ENCODE assay signal across 2 cellular contexts in genomic region chr21:26553921-26554320, GRCh38.
TF ChIP-seq lines count a peak whose summit lies in the region.

No MANE protein-coding gene starts in this region.

TF ChIP-seq in HepG2, 621 proteins besides CTCF, POLR2A, EP300 and RAD21:
- TF ChIP-seq HIC2 (CRISPR knock-in tag; IDR thresholded peaks at IDR 0.05; ENCODE audit: low read depth) (no peak), SCMH1 (CRISPR knock-in tag; IDR thresholded peaks at IDR 0.05; ENCODE audit: borderline replicate concordance) (no peak), MAFK (conservative IDR thresholded peaks at IDR 0.05 in 1 of 2, IDR thresholded peaks at IDR 0.05 in 1 of 2; ENCODE audit: low read length in 2 of 2) (peak; percentile 62 to 78), SMARCC2 (IDR thresholded peaks at IDR 0.05) (no peak), ZNF619 (CRISPR knock-in tag; IDR thresholded peaks at IDR 0.05) (no peak), NCOA2 (CRISPR knock-in tag; IDR thresholded peaks at IDR 0.05) (no peak), SNRNP70 (IDR thresholded peaks at IDR 0.05; ENCODE audit: low read depth, low read length) (no peak), MAFF (IDR thresholded peaks at IDR 0.05; ENCODE audit: low read depth, low read length) (peak; percentile 68; the same call in 1 of the 2 replicates), SMAD9 (CRISPR knock-in tag; IDR thresholded peaks at IDR 0.05) (no peak)
- TF ChIP-seq, protein P1, sequence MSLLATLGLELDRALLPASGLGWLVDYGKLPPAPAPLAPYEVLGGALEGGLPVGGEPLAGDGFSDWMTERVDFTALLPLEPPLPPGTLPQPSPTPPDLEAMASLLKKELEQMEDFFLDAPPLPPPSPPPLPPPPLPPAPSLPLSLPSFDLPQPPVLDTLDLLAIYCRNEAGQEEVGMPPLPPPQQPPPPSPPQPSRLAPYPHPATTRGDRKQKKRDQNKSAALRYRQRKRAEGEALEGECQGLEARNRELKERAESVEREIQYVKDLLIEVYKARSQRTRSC (CRISPR knock-in tag; IDR thresholded peaks at IDR 0.05; ENCODE audit: low read depth) = no peak
- TF ChIP-seq, protein P2, sequence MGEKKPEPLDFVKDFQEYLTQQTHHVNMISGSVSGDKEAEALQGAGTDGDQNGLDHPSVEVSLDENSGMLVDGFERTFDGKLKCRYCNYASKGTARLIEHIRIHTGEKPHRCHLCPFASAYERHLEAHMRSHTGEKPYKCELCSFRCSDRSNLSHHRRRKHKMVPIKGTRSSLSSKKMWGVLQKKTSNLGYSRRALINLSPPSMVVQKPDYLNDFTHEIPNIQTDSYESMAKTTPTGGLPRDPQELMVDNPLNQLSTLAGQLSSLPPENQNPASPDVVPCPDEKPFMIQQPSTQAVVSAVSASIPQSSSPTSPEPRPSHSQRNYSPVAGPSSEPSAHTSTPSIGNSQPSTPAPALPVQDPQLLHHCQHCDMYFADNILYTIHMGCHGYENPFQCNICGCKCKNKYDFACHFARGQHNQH (CRISPR knock-in tag; IDR thresholded peaks at IDR 0.05) = no peak
- TF ChIP-seq, protein P3, sequence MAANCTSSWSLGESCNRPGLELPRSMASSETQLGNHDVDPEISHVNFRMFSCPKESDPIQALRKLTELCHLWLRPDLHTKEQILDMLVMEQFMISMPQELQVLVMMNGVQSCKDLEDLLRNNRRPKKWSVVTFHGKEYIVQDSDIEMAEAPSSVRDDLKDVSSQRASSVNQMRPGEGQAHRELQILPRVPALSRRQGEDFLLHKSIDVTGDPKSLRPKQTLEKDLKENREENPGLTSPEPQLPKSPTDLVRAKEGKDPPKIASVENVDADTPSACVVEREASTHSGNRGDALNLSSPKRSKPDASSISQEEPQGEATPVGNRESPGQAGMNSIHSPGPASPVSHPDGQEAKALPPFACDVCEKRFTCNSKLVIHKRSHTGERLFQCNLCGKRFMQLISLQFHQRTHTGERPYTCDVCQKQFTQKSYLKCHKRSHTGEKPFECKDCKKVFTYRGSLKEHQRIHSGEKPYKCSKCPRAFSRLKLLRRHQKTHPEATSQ (CRISPR knock-in tag; IDR thresholded peaks at IDR 0.05; ENCODE audit: borderline replicate concordance) = no peak
- TF ChIP-seq, protein P4, sequence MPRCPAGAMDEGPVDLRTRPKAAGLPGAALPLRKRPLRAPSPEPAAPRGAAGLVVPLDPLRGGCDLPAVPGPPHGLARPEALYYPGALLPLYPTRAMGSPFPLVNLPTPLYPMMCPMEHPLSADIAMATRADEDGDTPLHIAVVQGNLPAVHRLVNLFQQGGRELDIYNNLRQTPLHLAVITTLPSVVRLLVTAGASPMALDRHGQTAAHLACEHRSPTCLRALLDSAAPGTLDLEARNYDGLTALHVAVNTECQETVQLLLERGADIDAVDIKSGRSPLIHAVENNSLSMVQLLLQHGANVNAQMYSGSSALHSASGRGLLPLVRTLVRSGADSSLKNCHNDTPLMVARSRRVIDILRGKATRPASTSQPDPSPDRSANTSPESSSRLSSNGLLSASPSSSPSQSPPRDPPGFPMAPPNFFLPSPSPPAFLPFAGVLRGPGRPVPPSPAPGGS (CRISPR knock-in tag; IDR thresholded peaks at IDR 0.05) = no peak
- TF ChIP-seq, protein P5, sequence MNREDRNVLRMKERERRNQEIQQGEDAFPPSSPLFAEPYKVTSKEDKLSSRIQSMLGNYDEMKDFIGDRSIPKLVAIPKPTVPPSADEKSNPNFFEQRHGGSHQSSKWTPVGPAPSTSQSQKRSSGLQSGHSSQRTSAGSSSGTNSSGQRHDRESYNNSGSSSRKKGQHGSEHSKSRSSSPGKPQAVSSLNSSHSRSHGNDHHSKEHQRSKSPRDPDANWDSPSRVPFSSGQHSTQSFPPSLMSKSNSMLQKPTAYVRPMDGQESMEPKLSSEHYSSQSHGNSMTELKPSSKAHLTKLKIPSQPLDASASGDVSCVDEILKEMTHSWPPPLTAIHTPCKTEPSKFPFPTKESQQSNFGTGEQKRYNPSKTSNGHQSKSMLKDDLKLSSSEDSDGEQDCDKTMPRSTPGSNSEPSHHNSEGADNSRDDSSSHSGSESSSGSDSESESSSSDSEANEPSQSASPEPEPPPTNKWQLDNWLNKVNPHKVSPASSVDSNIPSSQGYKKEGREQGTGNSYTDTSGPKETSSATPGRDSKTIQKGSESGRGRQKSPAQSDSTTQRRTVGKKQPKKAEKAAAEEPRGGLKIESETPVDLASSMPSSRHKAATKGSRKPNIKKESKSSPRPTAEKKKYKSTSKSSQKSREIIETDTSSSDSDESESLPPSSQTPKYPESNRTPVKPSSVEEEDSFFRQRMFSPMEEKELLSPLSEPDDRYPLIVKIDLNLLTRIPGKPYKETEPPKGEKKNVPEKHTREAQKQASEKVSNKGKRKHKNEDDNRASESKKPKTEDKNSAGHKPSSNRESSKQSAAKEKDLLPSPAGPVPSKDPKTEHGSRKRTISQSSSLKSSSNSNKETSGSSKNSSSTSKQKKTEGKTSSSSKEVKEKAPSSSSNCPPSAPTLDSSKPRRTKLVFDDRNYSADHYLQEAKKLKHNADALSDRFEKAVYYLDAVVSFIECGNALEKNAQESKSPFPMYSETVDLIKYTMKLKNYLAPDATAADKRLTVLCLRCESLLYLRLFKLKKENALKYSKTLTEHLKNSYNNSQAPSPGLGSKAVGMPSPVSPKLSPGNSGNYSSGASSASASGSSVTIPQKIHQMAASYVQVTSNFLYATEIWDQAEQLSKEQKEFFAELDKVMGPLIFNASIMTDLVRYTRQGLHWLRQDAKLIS (CRISPR knock-in tag; IDR thresholded peaks at IDR 0.05) = no peak

TF ChIP-seq in H1, 55 proteins besides CTCF, POLR2A, EP300 and RAD21:
- TF ChIP-seq MAFK (IDR thresholded peaks at IDR 0.05; ENCODE audit: low read depth, low read length) = peak; percentile 26; the same call in 1 of the 2 replicates
- no peak for TF ChIP-seq CBX5 (IDR thresholded peaks at IDR 0.05; ENCODE audit: low read depth, low read length)
